ENCODE assay signal across 8 cellular contexts in genomic region chr10:1109795-1110673, GRCh38. TPM values are rescaled to one million over a fixed set of nuclear protein-coding genes. Genes with fewer than 3 reads are reported as not detected.
DNase-seq lines count a peak whose midpoint lies in the region; ATAC-seq lines count a peak whose summit lies in the region.

No MANE protein-coding gene starts in this region.

- POLR2A ChIA-PET in CD8-positive, alpha-beta memory T cell (lab: Charles Lee): no interaction called here

- intact Hi-C loops in left cardiac atrium (cut with DNase I) (no loop called here), sciatic nerve (cut with DNase I) (loop anchor here (5.0 kb wide), 1 partner anchor 1897 kb away; no protein-coding TSS in a partner anchor)

- H3K36me3 ChIP-seq in CD8-positive, alpha-beta memory T cell (ENCODE audit: insufficient read depth, low read length): peaks cover 44% of the 10 kb centered on the region

- peaks cover 37 to 48% (median 41%) of the 10 kb centered on the region in 3 donors for H3K4me1 Mint-ChIP-seq in CD8-positive, alpha-beta memory T cell

- peak overlapping the region; percentile 68 to 92 (median 90) for H3K27ac Mint-ChIP-seq in CD8-positive, alpha-beta memory T cell

- H3K4me3 Mint-ChIP-seq in CD8-positive, alpha-beta memory T cell: peak overlapping the region; percentile 22 to 78 (median 69)

- no peaks in the 10 kb centered on the region for H3K27me3 ChIP-seq in CD8-positive, alpha-beta memory T cell (ENCODE audit: insufficient read depth, low read length, poor library complexity, severe bottlenecking)

- peaks cover 0 to 1% of the 10 kb centered on the region in 2 donors for H3K27me3 Mint-ChIP-seq in CD8-positive, alpha-beta memory T cell

- no peaks in the 10 kb centered on the region for H3K9me3 ChIP-seq in CD8-positive, alpha-beta memory T cell (ENCODE audit: low read length)

- H3K9me3 Mint-ChIP-seq in CD8-positive, alpha-beta memory T cell: no peaks in the 10 kb centered on the region

- peak overlapping the region; percentile 49 for H3K4me3 ChIP-seq in CD8-positive, alpha-beta memory T cell (ENCODE audit: low read length)

- in situ Hi-C loops in SK-MEL-5 (cut with HindIII; ENCODE audit: low pct_unique_long_range_greater_than_20kb, low sequenced_read_pairs): no loop called here

- peak; percentile 58 to 83 (median 74) for DNase-seq in CD8-positive, alpha-beta memory T cell
- DNase-seq in SK-MEL-5 (ENCODE audit: low read depth, low spot score) (peak; percentile 69), left cardiac atrium (peak; percentile 56), sciatic nerve (ENCODE audit: low spot score) (peak; percentile 10), NCI-H1092 (lab: John Stamatoyannopoulos, UW) (no peak)
- peak; percentile 81 for DNase-seq in activated naive CD4-positive, alpha-beta T cell treated with Interleukin-2 at 50 U/mL for 16 hours

- H3K27ac ChIP-seq in CD8-positive, alpha-beta memory T cell (ENCODE audit: low read depth, low read length): peak overlapping the region; percentile 62

- H3K36me3 Mint-ChIP-seq in CD8-positive, alpha-beta memory T cell: peaks cover 8 to 93% (median 37%) of the 10 kb centered on the region in 3 donors

- CTCF ChIA-PET in CD8-positive, alpha-beta memory T cell (lab: Charles Lee): interaction anchor here (0.7 to 2.2 kb wide), 11 partner anchors 10 to 1868 kb away, joined by 3 to 10 read pairs (median 4); partner anchors contain the start of gene LARP4B

- ATAC-seq in GM19043 (IDR thresholded peaks at IDR 0.05; ENCODE audit: low read depth, unreplicated experiment) (peak; percentile 84), HG03520 (IDR thresholded peaks at IDR 0.05; ENCODE audit: unreplicated experiment) (peak; percentile 94), left cardiac atrium (peak; percentile 48 to 66), sciatic nerve (peak; percentile 74)

- H3K4me1 ChIP-seq in CD8-positive, alpha-beta memory T cell (ENCODE audit: insufficient read depth, low read length): peaks cover 20% of the 10 kb centered on the region

RNA-seq across cellular contexts. Expression of gene WDR37, which starts 53.8 kb away (rescaled TPM):
- total RNA-seq in CD8-positive, alpha-beta memory T cell: 10 to 100 TPM; 14.5 to 15.8 TPM
- polyA plus RNA-seq in CD8-positive, alpha-beta memory T cell: 21.7 TPM
- total RNA-seq in SK-MEL-5 (2014; rRNA removed; shearing (Covaris generic)): 5.7 and 7.6 TPM in 2 replicates
- 7.3 and 15.2 TPM in 2 replicates for polyA plus RNA-seq in SK-MEL-5 (2015; cell fraction: cytosol; rRNA removed)
- polyA plus RNA-seq in SK-MEL-5 (2015; cell fraction: nucleus; rRNA removed): 10.0 and 11.8 TPM in 2 replicates
- total RNA-seq in left cardiac atrium (10 to 100 TPM; 23.2 to 33.9 TPM), sciatic nerve (20.5 TPM)
